In genomic region chr17:61635913-61636432, GRCh38 we compare ENCODE assay signal across 8 cellular contexts. TPM values are rescaled to one million over a fixed set of nuclear protein-coding genes. Genes with fewer than 3 reads are reported as not detected.
DNase-seq lines count a peak whose midpoint lies in the region; ATAC-seq lines count a peak whose summit lies in the region.

No MANE protein-coding gene starts in this region.

- H3K9me3 Mint-ChIP-seq in activated T-cell treated with anti-CD3 and anti-CD28 coated beads, Interleukin-2, amount 50 U/mL, for 24 hours: no peaks in the 10 kb centered on the region
- no peaks in the 10 kb centered on the region for H3K9me3 Mint-ChIP-seq in T-helper 2 cell treated with Interferon-gamma antibody and Interleukin-4, amounts not matched to agents 5 μg/mL and 100 μg/mL, for 36 hours
- H3K9me3 Mint-ChIP-seq in naive B cell: peaks cover 0 to 12% (median 0%) of the 10 kb centered on the region in 7 donors

- H3K27ac Mint-ChIP-seq in activated T-cell treated with anti-CD3 and anti-CD28 coated beads, Interleukin-2, amount 50 U/mL, for 24 hours: no peak overlapping the region
- no peak overlapping the region for H3K27ac Mint-ChIP-seq in T-helper 2 cell treated with Interferon-gamma antibody and Interleukin-4, amounts not matched to agents 5 μg/mL and 100 μg/mL, for 36 hours
- no peak overlapping the region for H3K27ac Mint-ChIP-seq in naive B cell

- peaks cover 58% of the 10 kb centered on the region for H3K27me3 Mint-ChIP-seq in activated T-cell treated with anti-CD3 and anti-CD28 coated beads, Interleukin-2, amount 50 U/mL, for 24 hours
- H3K27me3 Mint-ChIP-seq in T-helper 2 cell treated with Interferon-gamma antibody and Interleukin-4, amounts not matched to agents 5 μg/mL and 100 μg/mL, for 36 hours (ENCODE audit: low read depth): peaks cover 76% of the 10 kb centered on the region
- H3K27me3 Mint-ChIP-seq in naive B cell: peaks cover 28 to 48% (median 33%) of the 10 kb centered on the region in 3 donors

- DNase-seq in activated T-cell treated with anti-CD3 and anti-CD28 coated beads for 1 hour (ENCODE audit: low read depth): peak; percentile 30
- no peak for DNase-seq in activated T-cell treated with anti-CD3 and anti-CD28 coated beads, Interleukin-2, amount 50 U/mL, for 24 hours
- peak; percentile 23 for DNase-seq in NCI-H2029 treated with DMSO at 0.1 percent for 48 hours (lab: John Stamatoyannopoulos, UW)
- peak; percentile 21 for DNase-seq in T-helper 2 cell treated with Interferon-gamma antibody and Interleukin-4, amounts not matched to agents 5 μg/mL and 100 μg/mL, for 36 hours (ENCODE audit: low spot score)
- peak; percentile 36 for DNase-seq in cerebellar cortex (ENCODE audit: low spot score)
- peak; percentile 38 for DNase-seq in naive B cell
- DNase-seq in mesenteric fat pad (ENCODE audit: low spot score): no peak

- H3K4me1 Mint-ChIP-seq in activated T-cell treated with anti-CD3 and anti-CD28 coated beads, Interleukin-2, amount 50 U/mL, for 24 hours (ENCODE audit: low read depth): no peaks in the 10 kb centered on the region
- peaks cover 2% of the 10 kb centered on the region for H3K4me1 Mint-ChIP-seq in T-helper 2 cell treated with Interferon-gamma antibody and Interleukin-4, amounts not matched to agents 5 μg/mL and 100 μg/mL, for 36 hours (ENCODE audit: low read depth)
- peaks cover 0 to 16% (median 0%) of the 10 kb centered on the region in 3 donors for H3K4me1 Mint-ChIP-seq in naive B cell

- H3K4me3 Mint-ChIP-seq in activated T-cell treated with anti-CD3 and anti-CD28 coated beads, Interleukin-2, amount 50 U/mL, for 24 hours: no peak overlapping the region
- H3K4me3 Mint-ChIP-seq in T-helper 2 cell treated with Interferon-gamma antibody and Interleukin-4, amounts not matched to agents 5 μg/mL and 100 μg/mL, for 36 hours: no peak overlapping the region
- no peak overlapping the region for H3K4me3 Mint-ChIP-seq in naive B cell

- no peak for ATAC-seq in naive B cell (ENCODE audit: low read depth in 2 of 2)
- ATAC-seq in GM18861 (IDR thresholded peaks at IDR 0.05; ENCODE audit: unreplicated experiment): no peak

- H3K36me3 Mint-ChIP-seq in activated T-cell treated with anti-CD3 and anti-CD28 coated beads, Interleukin-2, amount 50 U/mL, for 24 hours (ENCODE audit: low read depth): no peaks in the 10 kb centered on the region
- H3K36me3 Mint-ChIP-seq in T-helper 2 cell treated with Interferon-gamma antibody and Interleukin-4, amounts not matched to agents 5 μg/mL and 100 μg/mL, for 36 hours (ENCODE audit: low read depth): no peaks in the 10 kb centered on the region
- no peaks in the 10 kb centered on the region for H3K36me3 Mint-ChIP-seq in naive B cell

RNA-seq across cellular contexts. Expression of gene NACA2, which starts 45.0 kb away (rescaled TPM):
- not detected for polyA plus RNA-seq in naive B cell (ENCODE audit: low read depth in 6 of 6)
- total RNA-seq in mesenteric fat pad: not detected

Comparison
In these comparisons a context has a peak if more than half of its experiments do, and no peak if none do; other contexts are left out.
1. DNase-seq: peak in activated T-cell treated with anti-CD3 and anti-CD28 coated beads for 1 hour (single experiment), NCI-H2029 treated with DMSO at 0.1 percent for 48 hours (single experiment), T-helper 2 cell treated with Interferon-gamma antibody and Interleukin-4, amounts not matched to agents 5 μg/mL and 100 μg/mL, for 36 hours (single experiment), cerebellar cortex (single experiment) and naive B cell (single experiment); none in activated T-cell treated with anti-CD3 and anti-CD28 coated beads, Interleukin-2, amount 50 U/mL, for 24 hours (single experiment) and mesenteric fat pad (single experiment).